ENCODE assay signal across 8 cellular contexts in the genomic region with DNA sequence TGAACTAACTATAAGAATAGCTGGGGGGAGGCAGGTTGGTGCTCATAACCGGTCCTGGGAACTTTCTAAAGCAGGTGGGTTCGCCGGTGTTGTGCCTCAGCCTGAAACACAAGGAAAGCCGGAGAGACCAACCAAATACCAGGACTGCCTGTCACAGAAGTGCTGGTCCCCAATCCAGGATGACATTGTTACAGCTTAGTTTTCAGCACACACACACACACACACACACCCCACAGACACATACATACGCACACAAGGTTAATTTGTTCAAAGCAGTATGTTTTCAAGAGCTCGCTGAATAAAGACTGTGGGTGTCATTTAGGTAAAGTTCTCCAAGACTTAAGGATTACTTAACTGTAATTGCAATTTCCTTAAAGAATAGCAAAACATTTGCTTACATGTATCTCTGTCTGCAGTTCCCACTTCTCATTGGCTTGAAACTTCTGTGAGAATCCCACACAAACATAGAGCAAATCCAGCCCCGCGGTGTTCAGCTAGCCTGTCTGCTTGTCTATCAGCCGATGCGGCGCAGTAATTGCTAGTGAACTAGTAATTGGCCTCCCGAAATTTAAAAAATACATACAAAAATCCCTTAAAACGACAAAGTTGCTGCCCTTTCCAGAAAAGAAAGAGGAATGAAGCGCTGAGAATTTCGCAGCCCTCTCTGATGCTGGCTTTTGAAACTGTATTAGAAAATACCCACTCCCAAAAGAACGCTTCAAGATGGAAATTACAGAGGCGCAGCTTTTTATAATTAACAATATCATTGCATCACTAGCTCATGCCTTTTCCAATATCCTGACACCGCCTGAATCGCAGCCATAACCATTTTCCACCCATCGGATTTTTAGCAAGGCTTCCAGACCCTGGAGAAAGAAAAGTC. TPM values are rescaled to one million over a fixed set of nuclear protein-coding genes. Genes with fewer than 3 reads are reported as not detected.
DNase-seq lines count a peak whose midpoint lies in the region; ATAC-seq and TF ChIP-seq lines count a peak whose summit lies in the region.

No MANE protein-coding gene starts in this region.

- H3K4me1 Mint-ChIP-seq in activated CD4-positive, alpha-beta T cell treated with anti-CD3 and anti-CD28 coated beads, Interleukin-2, amount 10 ng/mL, durations not matched to agents 24 days and 14 days: peaks cover 13% of the 10 kb centered on the region

- no peak for TF ChIP-seq CTCF in breast epithelium (IDR thresholded peaks at IDR 0.05)
- no peak for TF ChIP-seq CTCF in right lobe of liver (IDR thresholded peaks at IDR 0.05)
- TF ChIP-seq CTCF in thyroid gland (IDR thresholded peaks at IDR 0.05): no peak

- no peak for ATAC-seq in right lobe of liver

- H3K27ac ChIP-seq in breast epithelium: peak overlapping the region; percentile 63 to 84
- peak overlapping the region in 1 of 3 donors; percentile 18 for H3K27ac ChIP-seq in right lobe of liver
- peak overlapping the region; percentile 35 to 79 (median 57) for H3K27ac ChIP-seq in thyroid gland

- DNase-seq in activated CD4-positive, alpha-beta T cell treated with anti-CD3 and anti-CD28 coated beads, Interleukin-2, amount 10 ng/mL, durations not matched to agents 24 days and 14 days: no peak
- no peak for DNase-seq in activated CD4-positive, alpha-beta T cell treated with anti-CD3 and anti-CD28 coated beads, Interleukin-2, amount 50 U/mL, for 1 hour
- DNase-seq in breast epithelium (ENCODE audit: low spot score in 2 of 2) (no peak), right lobe of liver (no peak), thyroid gland (peak in 1 of 2 donors; percentile 13), HUDEP-2 (lab: John Stamatoyannopoulos, UW; ENCODE audit: unreplicated experiment in 76 of 76) (no peak)
- DNase-seq in effector CD4-positive, alpha-beta T cell: no peak
- no peak for DNase-seq in stimulated activated CD4-positive, alpha-beta T cell treated with anti-CD3 and anti-CD28 coated beads, Interleukin-2, amount 100 ng/mL, for 48 hours

- H3K36me3 ChIP-seq in breast epithelium (no peaks in the 10 kb centered on the region), right lobe of liver (no peaks in the 10 kb centered on the region), thyroid gland (no peaks in the 10 kb centered on the region)

- H3K27me3 Mint-ChIP-seq in activated CD4-positive, alpha-beta T cell treated with anti-CD3 and anti-CD28 coated beads, Interleukin-2, amount 10 ng/mL, durations not matched to agents 24 days and 14 days: peaks cover 47% of the 10 kb centered on the region

- H3K36me3 Mint-ChIP-seq in activated CD4-positive, alpha-beta T cell treated with anti-CD3 and anti-CD28 coated beads, Interleukin-2, amount 10 ng/mL, durations not matched to agents 24 days and 14 days (ENCODE audit: low read depth): peaks cover 2% of the 10 kb centered on the region

- no peaks in the 10 kb centered on the region for H3K27me3 ChIP-seq in breast epithelium
- no peaks in the 10 kb centered on the region for H3K27me3 ChIP-seq in right lobe of liver
- no peaks in the 10 kb centered on the region for H3K27me3 ChIP-seq in thyroid gland

- H3K9me3 ChIP-seq in breast epithelium: no peaks in the 10 kb centered on the region
- no peaks in the 10 kb centered on the region for H3K9me3 ChIP-seq in right lobe of liver
- H3K9me3 ChIP-seq in thyroid gland: no peaks in the 10 kb centered on the region

- H3K4me3 ChIP-seq in breast epithelium (peak overlapping the region; percentile 63 to 74 (median 68)), right lobe of liver (peak overlapping the region; percentile 33 to 56 (median 50)), thyroid gland (replicated peaks in 1 of 3) (peak overlapping the region in 2 of 3 donors; percentile 35 to 38)

- intact Hi-C loops in activated CD4-positive, alpha-beta T cell treated with anti-CD3 and anti-CD28 coated beads, Interleukin-2, amount 10 ng/mL, durations not matched to agents 24 days and 14 days (cut with micrococcal nuclease): loop anchor here (2.0 kb wide), 1 partner anchor 46 kb away; no protein-coding TSS in a partner anchor
- intact Hi-C loops in breast epithelium (cut with DNase I; ENCODE audit: low total_unique reads) (no loop called here), right lobe of liver (cut with DNase I) (no loop called here), thyroid gland (cut with DNase I) (no loop called here)

- H3K4me1 ChIP-seq in breast epithelium (no peaks in the 10 kb centered on the region), right lobe of liver (peaks cover 0 to 4% (median 0%) of the 10 kb centered on the region in 4 donors), thyroid gland (no peaks in the 10 kb centered on the region)

- peak overlapping the region; percentile 84 for H3K4me3 Mint-ChIP-seq in activated CD4-positive, alpha-beta T cell treated with anti-CD3 and anti-CD28 coated beads, Interleukin-2, amount 10 ng/mL, durations not matched to agents 24 days and 14 days

- no peak overlapping the region for H3K27ac Mint-ChIP-seq in activated CD4-positive, alpha-beta T cell treated with anti-CD3 and anti-CD28 coated beads, Interleukin-2, amount 10 ng/mL, durations not matched to agents 24 days and 14 days

- no peaks in the 10 kb centered on the region for H3K9me3 Mint-ChIP-seq in activated CD4-positive, alpha-beta T cell treated with anti-CD3 and anti-CD28 coated beads, Interleukin-2, amount 10 ng/mL, durations not matched to agents 24 days and 14 days

- TF ChIP-seq POLR2A in breast epithelium (IDR thresholded peaks at IDR 0.05) (no peak), right lobe of liver (IDR thresholded peaks at IDR 0.05) (no peak), thyroid gland (IDR thresholded peaks at IDR 0.05) (no peak)

- WGBS in right lobe of liver (ENCODE audit: insufficient coverage, low coverage, low lambda C conversion rate, missing lambda C conversion rate): 52% methylated on average over 16 of the region's 20 CpGs
- 46 to 49% methylated on average over 20 of the region's 20 CpGs for WGBS in thyroid gland, 2 donors

RNA-seq across cellular contexts. Expression of a gene that starts 0.9 kb away (rescaled TPM):
- 0.68 and 1.3 TPM in 2 replicates for total RNA-seq in activated CD4-positive, alpha-beta T cell treated with anti-CD3 and anti-CD28 coated beads, Interleukin-2, amount 10 ng/mL, durations not matched to agents 24 days and 14 days
- total RNA-seq in breast epithelium (100 to 1,000 TPM in 1 of 3 donors, 10 to 100 TPM in 2; 81.8 to 171 (median 83.2) TPM), right lobe of liver (10 to 100 TPM in 5 of 6 experiments, 1 to 10 TPM in 1; 6.7 to 36.3 (median 17.8) TPM), thyroid gland (100 to 1,000 TPM in 1 of 4 donors, 10 to 100 TPM in 3; 71.5 to 110 (median 86.4) TPM)
